ENCODE assay signal across 1 cellular context in genomic region chr19:29665826-29666633, GRCh38.
TF ChIP-seq lines count a peak whose summit lies in the region.

No MANE protein-coding gene starts in this region.

TF ChIP-seq in HepG2, 621 proteins besides CTCF, POLR2A, EP300 and RAD21 (continues in another document):
- TF ChIP-seq ZNF816 (CRISPR knock-in tag; IDR thresholded peaks at IDR 0.05; ENCODE audit: borderline replicate concordance) (no peak), CBFB (CRISPR knock-in tag; IDR thresholded peaks at IDR 0.05) (no peak), ZZZ3 (CRISPR knock-in tag; IDR thresholded peaks at IDR 0.05; ENCODE audit: borderline replicate concordance) (no peak), KAT8 (CRISPR knock-in tag; IDR thresholded peaks at IDR 0.05) (no peak), LBX2 (CRISPR knock-in tag; IDR thresholded peaks at IDR 0.05; ENCODE audit: borderline replicate concordance) (0 out of 2 replicates have a peak, but pooled peaks have one; percentile 33), CENPBD1 (CRISPR knock-in tag; IDR thresholded peaks at IDR 0.05; ENCODE audit: borderline replicate concordance, low read depth) (no peak), SMARCC2 (IDR thresholded peaks at IDR 0.05) (no peak), TEAD2 (CRISPR knock-in tag; IDR thresholded peaks at IDR 0.05) (no peak), ZNF256 (CRISPR knock-in tag; conservative IDR thresholded peaks at IDR 0.05) (no peak), ZNF317 (CRISPR knock-in tag; IDR thresholded peaks at IDR 0.05) (no peak), KDM4B (CRISPR knock-in tag; IDR thresholded peaks at IDR 0.05) (no peak), ZEB1 (IDR thresholded peaks at IDR 0.05; ENCODE audit: insufficient replicate concordance, low read depth) (peak; percentile 57), MAFK (conservative IDR thresholded peaks at IDR 0.05 in 1 of 2, IDR thresholded peaks at IDR 0.05 in 1 of 2; ENCODE audit: low read length in 2 of 2) (no peak), HBP1 (CRISPR knock-in tag; IDR thresholded peaks at IDR 0.05; ENCODE audit: low read depth) (no peak), IRX3 (CRISPR knock-in tag; IDR thresholded peaks at IDR 0.05; ENCODE audit: borderline replicate concordance, low read depth) (no peak), GFI1 (CRISPR knock-in tag; IDR thresholded peaks at IDR 0.05; ENCODE audit: borderline replicate concordance) (no peak; the same call in 1 of the 2 replicates), ZBTB3 (CRISPR knock-in tag; IDR thresholded peaks at IDR 0.05; ENCODE audit: borderline replicate concordance, low read depth) (no peak), ZFX (CRISPR knock-in tag; IDR thresholded peaks at IDR 0.05; ENCODE audit: low read depth) (peak; percentile 55), HIVEP1 (CRISPR knock-in tag; IDR thresholded peaks at IDR 0.05) (peak; percentile 46; the same call in 1 of the 2 replicates), ZNF629 (CRISPR knock-in tag; conservative IDR thresholded peaks at IDR 0.05) (no peak), ZBTB20 (CRISPR knock-in tag; IDR thresholded peaks at IDR 0.05; ENCODE audit: borderline replicate concordance, low read depth) (no peak), ZNF687 (CRISPR knock-in tag; IDR thresholded peaks at IDR 0.05) (peak; percentile 61), MTA1 (CRISPR knock-in tag; IDR thresholded peaks at IDR 0.05; ENCODE audit: borderline replicate concordance) (no peak), HMGXB4 (CRISPR knock-in tag; IDR thresholded peaks at IDR 0.05; ENCODE audit: borderline replicate concordance in 1 of 2, low read depth in 1 of 2) (no peak), ZBTB7B (CRISPR knock-in tag; IDR thresholded peaks at IDR 0.05) (0 out of 2 replicates have a peak, but pooled peaks have one; percentile 55), ADNP (CRISPR knock-in tag; IDR thresholded peaks at IDR 0.05) (no peak), TGIF2 (CRISPR knock-in tag; IDR thresholded peaks at IDR 0.05) (no peak), NCOA1 (CRISPR knock-in tag; IDR thresholded peaks at IDR 0.05) (no peak), RBFOX2 (IDR thresholded peaks at IDR 0.05; ENCODE audit: low read depth, low read length) (no peak), ZBTB40 (IDR thresholded peaks at IDR 0.05) (no peak), ZBTB40 (CRISPR knock-in tag; IDR thresholded peaks at IDR 0.05) (no peak), HIC2 (CRISPR knock-in tag; IDR thresholded peaks at IDR 0.05; ENCODE audit: low read depth) (no peak), SMAD3 (CRISPR knock-in tag; IDR thresholded peaks at IDR 0.05) (no peak), FLYWCH1 (CRISPR knock-in tag; IDR thresholded peaks at IDR 0.05) (no peak)
